In the genomic region with DNA sequence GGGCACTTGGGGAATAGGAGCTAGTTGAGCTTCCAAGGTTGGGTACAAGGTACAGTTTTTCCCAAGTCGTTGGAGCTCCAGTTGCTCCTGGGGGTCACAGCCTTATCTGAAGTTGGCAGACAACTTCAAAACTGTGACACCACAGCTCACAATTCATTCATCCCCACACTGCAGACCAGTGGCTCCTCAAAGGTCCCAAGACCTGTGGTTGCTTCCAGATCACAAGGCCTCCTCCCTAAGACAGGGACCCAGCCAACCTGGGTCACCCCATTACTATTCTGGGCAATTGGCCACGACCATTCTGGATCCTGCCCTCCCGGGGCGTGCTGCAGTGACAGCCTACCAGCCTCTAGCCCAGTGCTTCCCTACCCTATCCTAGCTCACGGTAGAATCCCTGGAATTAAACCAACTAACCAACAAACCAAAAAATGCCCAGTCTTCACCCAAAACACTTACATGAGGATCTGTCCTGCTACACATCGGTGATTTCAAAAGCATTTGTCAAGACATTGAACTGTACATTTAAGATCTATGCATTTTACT, we compare ENCODE assay signal across 1 cellular context.
TF ChIP-seq lines count a peak whose summit lies in the region.

No MANE protein-coding gene starts in this region.

TF ChIP-seq in liver, 16 proteins besides CTCF, POLR2A, EP300 and RAD21 (continued from another document):
- TF ChIP-seq, protein P1, sequence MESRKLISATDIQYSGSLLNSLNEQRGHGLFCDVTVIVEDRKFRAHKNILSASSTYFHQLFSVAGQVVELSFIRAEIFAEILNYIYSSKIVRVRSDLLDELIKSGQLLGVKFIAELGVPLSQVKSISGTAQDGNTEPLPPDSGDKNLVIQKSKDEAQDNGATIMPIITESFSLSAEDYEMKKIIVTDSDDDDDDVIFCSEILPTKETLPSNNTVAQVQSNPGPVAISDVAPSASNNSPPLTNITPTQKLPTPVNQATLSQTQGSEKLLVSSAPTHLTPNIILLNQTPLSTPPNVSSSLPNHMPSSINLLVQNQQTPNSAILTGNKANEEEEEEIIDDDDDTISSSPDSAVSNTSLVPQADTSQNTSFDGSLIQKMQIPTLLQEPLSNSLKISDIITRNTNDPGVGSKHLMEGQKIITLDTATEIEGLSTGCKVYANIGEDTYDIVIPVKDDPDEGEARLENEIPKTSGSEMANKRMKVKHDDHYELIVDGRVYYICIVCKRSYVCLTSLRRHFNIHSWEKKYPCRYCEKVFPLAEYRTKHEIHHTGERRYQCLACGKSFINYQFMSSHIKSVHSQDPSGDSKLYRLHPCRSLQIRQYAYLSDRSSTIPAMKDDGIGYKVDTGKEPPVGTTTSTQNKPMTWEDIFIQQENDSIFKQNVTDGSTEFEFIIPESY (IDR thresholded peaks at IDR 0.05): no peak
